In the genomic region with DNA sequence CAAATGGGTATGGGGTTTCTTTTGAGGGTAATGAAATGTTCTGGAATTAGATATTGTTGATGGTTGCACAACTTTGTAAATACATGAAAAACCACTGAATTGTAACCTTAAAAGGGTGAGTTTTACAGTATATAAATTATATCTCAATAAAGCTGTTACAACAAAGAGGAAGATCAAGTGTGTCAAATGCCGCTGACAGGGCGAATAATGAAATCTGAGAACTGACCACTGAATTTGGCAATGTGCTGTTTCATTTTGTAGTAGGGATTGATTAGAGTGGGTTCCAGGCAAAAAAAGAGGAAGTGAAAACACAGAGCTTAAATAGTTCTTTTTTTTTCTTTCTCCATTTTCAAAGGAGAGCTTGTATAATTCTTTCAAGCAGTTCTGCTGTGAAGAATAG, we compare ENCODE assay signal across 10 cellular contexts.
DNase-seq lines count a peak whose midpoint lies in the region; ATAC-seq and TF ChIP-seq lines count a peak whose summit lies in the region.
"Had no signal": no experiment of that assay in that cellular context is flagged by ENCODE, and none has a peak within 500 bp of the region (broad histone marks: within the 10 kb centered on the region; RNA-seq: fewer than 3 reads in every experiment).

No MANE protein-coding gene starts in this region.

- DNase-seq in AML-193 (lab: John Stamatoyannopoulos, UW) (peak; percentile 88 to 97), activated B cell treated with CpG ODN at 0.5 μM for 24 hours (no peak), 8988T (no peak), COR-L47 (lab: John Stamatoyannopoulos, UW) (no peak), dermis blood vessel endothelial cell (no peak), breast epithelium (ENCODE audit: low spot score in 2 of 2) (no peak)
- DNase-seq: WERI-Rb-1 had no signal

- H3K9me3 Mint-ChIP-seq in activated B cell treated with CpG ODN at 0.5 μM for 24 hours: no peaks in the 10 kb centered on the region

- H3K4me1 Mint-ChIP-seq in activated B cell treated with CpG ODN at 0.5 μM for 24 hours: peaks cover 12% of the 10 kb centered on the region

- no peak overlapping the region for H3K27ac ChIP-seq in breast epithelium
- H3K27ac ChIP-seq: A549, WERI-Rb-1 had no signal

- POLR2A ChIA-PET in activated B cell treated with CpG ODN at 0.5 μM for 24 hours (lab: Charles Lee): no interaction called here

- H3K4me3 Mint-ChIP-seq in activated B cell treated with CpG ODN at 0.5 μM for 24 hours: no peak overlapping the region

- H3K27ac Mint-ChIP-seq in activated B cell treated with CpG ODN at 0.5 μM for 24 hours: no peak overlapping the region

- H3K4me1 ChIP-seq in breast epithelium: no peaks in the 10 kb centered on the region
- H3K4me1 ChIP-seq: A549 had no signal

- TF ChIP-seq POLR2A in breast epithelium (IDR thresholded peaks at IDR 0.05): no peak

- ATAC-seq in GM19467 (IDR thresholded peaks at IDR 0.05; ENCODE audit: unreplicated experiment) (peak; percentile 87), HG03196 (IDR thresholded peaks at IDR 0.05; ENCODE audit: unreplicated experiment) (peak; percentile 93), activated B cell treated with CpG ODN at 0.5 μM for 24 hours (ENCODE audit: low read depth) (peak; percentile 60)
- ATAC-seq: A549 had no signal

- CTCF ChIA-PET in activated B cell treated with CpG ODN at 0.5 μM for 24 hours (lab: Charles Lee): no interaction called here

- no peak overlapping the region for H3K4me3 ChIP-seq in breast epithelium
- H3K4me3 ChIP-seq: A549 had no signal

- H3K9me3 ChIP-seq in breast epithelium: no peaks in the 10 kb centered on the region
- H3K9me3 ChIP-seq: A549 had no signal

- no peaks in the 10 kb centered on the region for H3K27me3 ChIP-seq in breast epithelium

- no peaks in the 10 kb centered on the region for H3K36me3 ChIP-seq in breast epithelium
- H3K36me3 ChIP-seq: WERI-Rb-1 had no signal

- H3K36me3 Mint-ChIP-seq in activated B cell treated with CpG ODN at 0.5 μM for 24 hours (ENCODE audit: low read depth): no peaks in the 10 kb centered on the region

- TF ChIP-seq CTCF in activated B cell treated with CpG ODN at 0.5 μM for 24 hours (IDR thresholded peaks at IDR 0.05): no peak
- no peak for TF ChIP-seq CTCF in breast epithelium (IDR thresholded peaks at IDR 0.05)

- H3K27me3 Mint-ChIP-seq in activated B cell treated with CpG ODN at 0.5 μM for 24 hours: no peaks in the 10 kb centered on the region

- intact Hi-C loops in activated B cell treated with CpG ODN at 0.5 μM for 24 hours (cut with micrococcal nuclease): no loop called here
- intact Hi-C loops in breast epithelium (cut with DNase I; ENCODE audit: low total_unique reads): no loop called here

Comparison
In these comparisons a context has a peak if more than half of its experiments do, and no peak if none do; other contexts are left out.
1. DNase-seq: peak in AML-193 (2 of 2); none in activated B cell treated with CpG ODN at 0.5 μM for 24 hours (single experiment), 8988T (single experiment), COR-L47 (single experiment), dermis blood vessel endothelial cell (single experiment) and breast epithelium (0 of 2).
2. Peak in every context shown above with its lines, with median percentiles within 50 percentile points of each other: ATAC-seq.